In genomic region chr11:28702450-28702790, GRCh38 we compare ENCODE assay signal across 16 cellular contexts.
DNase-seq lines count a peak whose midpoint lies in the region; ATAC-seq, FAIRE-seq and TF ChIP-seq lines count a peak whose summit lies in the region.
"Had no signal": no experiment of that assay in that cellular context is flagged by ENCODE, and none has a peak within 500 bp of the region (broad histone marks: within the 10 kb centered on the region; RNA-seq: fewer than 3 reads in every experiment).

No MANE protein-coding gene starts in this region.

- H3K27ac ChIP-seq in breast epithelium (no peak overlapping the region), epithelial cell of prostate (peak overlapping the region; percentile 73), Peyer's patch (no peak overlapping the region)
- H3K27ac ChIP-seq: 22Rv1, SK-N-MC had no signal

- CTCF ChIA-PET in MCF 10A (lab: Yijun Ruan, JAX) = interaction anchor here (0.7 to 8.1 kb wide), 3 partner anchors 457 to 1002 kb away, joined by 3 to 49 read pairs (median 3); partner anchors contain the start of gene BDNF

- no peak for DNase-seq in MCF 10A (ENCODE audit: unreplicated experiment)
- DNase-seq in breast epithelium (ENCODE audit: low spot score in 2 of 2) = no peak
- DNase-seq in RCC 7860 (ENCODE audit: low spot score) = no peak
- no peak for DNase-seq in epithelial cell of prostate (ENCODE audit: low read depth, low spot score)
- DNase-seq in activated CD4-positive, alpha-beta T cell treated with anti-CD3 and anti-CD28 coated beads for 4 hours = no peak
- no peak for DNase-seq in Peyer's patch
- no peak for DNase-seq in endothelial cell (ENCODE audit: low spot score)
- DNase-seq: CD4-positive, alpha-beta memory T cell; NCI-H1436; NCI-H510A; Right ventricle myocardium superior had no signal

- POLR2A ChIA-PET in MCF 10A (lab: Yijun Ruan, JAX) = interaction anchor here (1.1 kb wide), 1 partner anchor 12 kb away, joined by 3 read pairs; no protein-coding TSS in a partner anchor

- H3K4me1 ChIP-seq in breast epithelium = no peaks in the 10 kb centered on the region
- H3K4me1 ChIP-seq in Peyer's patch = no peaks in the 10 kb centered on the region

- peak; percentile 38 for FAIRE-seq in RCC 7860 (lab: Jason Lieb, UNC)
- FAIRE-seq: GM19239 had no signal

- intact Hi-C loops in MCF 10A (cut with micrococcal nuclease) = loop anchor here (1.0 to 10.0 kb wide), 2 partner anchors 457 to 632 kb away; no protein-coding TSS in a partner anchor
- intact Hi-C loops in breast epithelium (cut with DNase I; ENCODE audit: low total_unique reads) = no loop called here

- no TSS peak for BruUV-seq in MCF 10A (replicated peaks; lab: Mats Ljungman, UMichigan)

- H3K9me3 Mint-ChIP-seq in MCF 10A (ENCODE audit: unreplicated experiment) (peaks cover 8% of the 10 kb centered on the region), endothelial cell (ENCODE audit: unreplicated experiment) (no peaks in the 10 kb centered on the region)

- H3K9me3 ChIP-seq in breast epithelium (no peaks in the 10 kb centered on the region), Peyer's patch (no peaks in the 10 kb centered on the region)

- no peak for TF ChIP-seq POLR2A in breast epithelium (IDR thresholded peaks at IDR 0.05)
- no peak for TF ChIP-seq POLR2A in Peyer's patch (IDR thresholded peaks at IDR 0.05)

- ATAC-seq in HG03039 (IDR thresholded peaks at IDR 0.05; ENCODE audit: unreplicated experiment) = no peak

- no peak for TF ChIP-seq CTCF in MCF 10A (IDR thresholded peaks at IDR 0.05; ENCODE audit: unreplicated experiment)
- no peak for TF ChIP-seq CTCF in breast epithelium (IDR thresholded peaks at IDR 0.05)
- no peak for TF ChIP-seq CTCF in Peyer's patch (IDR thresholded peaks at IDR 0.05)
- no peak for TF ChIP-seq CTCF in endothelial cell (IDR thresholded peaks at IDR 0.05; ENCODE audit: unreplicated experiment)

- H3K27me3 ChIP-seq in breast epithelium = no peaks in the 10 kb centered on the region
- H3K27me3 ChIP-seq in Peyer's patch = no peaks in the 10 kb centered on the region

- no peaks in the 10 kb centered on the region for H3K36me3 Mint-ChIP-seq in MCF 10A (ENCODE audit: insufficient read depth, unreplicated experiment)
- no peaks in the 10 kb centered on the region for H3K36me3 Mint-ChIP-seq in endothelial cell (ENCODE audit: low read depth, unreplicated experiment)
- H3K36me3 Mint-ChIP-seq: CD4-positive, alpha-beta memory T cell had no signal

- H3K4me3 ChIP-seq in breast epithelium (no peak overlapping the region), Peyer's patch (no peak overlapping the region)
- H3K4me3 ChIP-seq: SK-N-MC had no signal

- peaks cover 55% of the 10 kb centered on the region for H3K4me1 Mint-ChIP-seq in MCF 10A (ENCODE audit: insufficient read depth, unreplicated experiment)
- H3K4me1 Mint-ChIP-seq in endothelial cell (ENCODE audit: unreplicated experiment) = peaks cover 11% of the 10 kb centered on the region
- H3K4me1 Mint-ChIP-seq: CD4-positive, alpha-beta memory T cell had no signal

- H3K27me3 Mint-ChIP-seq in MCF 10A (ENCODE audit: insufficient read depth, unreplicated experiment) (no peaks in the 10 kb centered on the region), endothelial cell (ENCODE audit: unreplicated experiment) (peaks cover 2% of the 10 kb centered on the region)
- H3K27me3 Mint-ChIP-seq: CD4-positive, alpha-beta memory T cell; IgD-negative memory B cell had no signal

- H3K36me3 ChIP-seq in breast epithelium (no peaks in the 10 kb centered on the region), Peyer's patch (no peaks in the 10 kb centered on the region)

- H3K4me3 Mint-ChIP-seq in MCF 10A (ENCODE audit: unreplicated experiment) (peak overlapping the region; percentile 5), endothelial cell (ENCODE audit: unreplicated experiment) (no peak overlapping the region)
- H3K4me3 Mint-ChIP-seq: CD4-positive, alpha-beta memory T cell; IgD-negative memory B cell had no signal

- H3K27ac Mint-ChIP-seq in MCF 10A (ENCODE audit: low read depth, unreplicated experiment) = peak overlapping the region; percentile 73
- no peak overlapping the region for H3K27ac Mint-ChIP-seq in endothelial cell (ENCODE audit: unreplicated experiment)
- H3K27ac Mint-ChIP-seq: CD4-positive, alpha-beta memory T cell; IgD-negative memory B cell had no signal
